Comparison of ENCODE assay signal across 9 cellular contexts in genomic region chr6:2900221-2900807, GRCh38. TPM values are rescaled to one million over a fixed set of nuclear protein-coding genes. Genes with fewer than 3 reads are reported as not detected.
DNase-seq lines count a peak whose midpoint lies in the region; ATAC-seq and TF ChIP-seq lines count a peak whose summit lies in the region.
"Had no signal": no experiment of that assay in that cellular context is flagged by ENCODE, and none has a peak within 500 bp of the region (broad histone marks: within the 10 kb centered on the region; RNA-seq: fewer than 3 reads in every experiment).

No MANE protein-coding gene starts in this region.

- H4K5ac ChIP-seq in H9 (ENCODE audit: insufficient read length, low read depth, low read length), result no peak overlapping the region

- peak overlapping the region; percentile 100 for H3K4me3 Mint-ChIP-seq in CD4-positive, alpha-beta T cell
- H3K4me3 Mint-ChIP-seq in H9 (peak overlapping the region in 1 of 2 experiments; percentile 95; a peak in 3 of 5 replicates), natural killer cell (peak overlapping the region; percentile 99)

- H4K91ac ChIP-seq in H9 (ENCODE audit: insufficient read length, low read depth, low read length), result no peak overlapping the region

- no peak overlapping the region for H2BK12ac ChIP-seq in H9 (ENCODE audit: insufficient read length, low read depth, low read length)

- intact Hi-C loops in CD4-positive, alpha-beta T cell (cut with DNase I, micrococcal nuclease), result loop anchor here in 1 of 2 experiments (5.0 kb wide), 1 partner anchor 157 kb away; no protein-coding TSS in a partner anchor
- intact Hi-C loops in natural killer cell (cut with micrococcal nuclease), result loop anchor here (5.0 kb wide), 1 partner anchor 42 kb away; no protein-coding TSS in a partner anchor

- H3K9me3 Mint-ChIP-seq in CD4-positive, alpha-beta T cell, result no peaks in the 10 kb centered on the region
- peaks cover 0 to 2% of the 10 kb centered on the region in 2 experiments; a peak in 1 of 5 replicates for H3K9me3 Mint-ChIP-seq in H9
- no peaks in the 10 kb centered on the region for H3K9me3 Mint-ChIP-seq in natural killer cell

- no peak overlapping the region for H3K56ac ChIP-seq in H9 (ENCODE audit: insufficient read length, low read depth, low read length)

- no peak for TF ChIP-seq CTCF in CD4-positive, alpha-beta T cell (IDR thresholded peaks at IDR 0.05)
- TF ChIP-seq CTCF in H9 (conservative IDR thresholded peaks at IDR 0.05) (no peak), cardiac fibroblast (IDR thresholded peaks at IDR 0.05; ENCODE audit: low read depth, low read length) (no peak), natural killer cell (IDR thresholded peaks at IDR 0.05) (no peak), GM13976 (IDR thresholded peaks at IDR 0.05; ENCODE audit: borderline replicate concordance, control extremely low read depth, extremely low read depth, insufficient read depth, missing control alignments) (no peak)

- H3K18ac ChIP-seq in H9 (ENCODE audit: insufficient read length, low read depth, low read length), result no peak overlapping the region

- ATAC-seq in CD4-positive, alpha-beta T cell (ENCODE audit: poor library complexity), result no peak
- no peak for ATAC-seq in natural killer cell
- no peak for ATAC-seq in HG03378 (IDR thresholded peaks at IDR 0.05; ENCODE audit: unreplicated experiment)

- no peak overlapping the region for H2AFZ ChIP-seq in H9 (ENCODE audit: low read length)

- H3K27me3 ChIP-seq in CD4-positive, alpha-beta T cell (ENCODE audit: control insufficient read depth, insufficient read depth, low read length), result no peaks in the 10 kb centered on the region
- no peaks in the 10 kb centered on the region for H3K27me3 ChIP-seq in H9 (ENCODE audit: insufficient read depth, low read length)

- CTCF ChIA-PET in CD4-positive, alpha-beta T cell (lab: Charles Lee), result interaction anchor here (1.2 to 3.2 kb wide), 5 partner anchors 9 to 54 kb away, joined by 3 to 12 read pairs (median 7); no protein-coding TSS in a partner anchor

- POLR2A ChIA-PET in CD4-positive, alpha-beta T cell (lab: Charles Lee), result interaction anchor here (0.7 to 4.2 kb wide), 13 partner anchors 11 to 90 kb away, joined by 3 to 24 read pairs (median 5); partner anchors contain the start of gene SERPINB1

- in situ Hi-C loops in GM13976 (cut with MboI; ENCODE audit: low sequenced_read_pairs, unreplicated experiment), result no loop called here

- H3K9ac ChIP-seq in H9 (ENCODE audit: extremely low read depth, insufficient read length, low read length), result no peak overlapping the region

- H3K27me3 Mint-ChIP-seq in CD4-positive, alpha-beta T cell, result no peaks in the 10 kb centered on the region
- no peaks in the 10 kb centered on the region for H3K27me3 Mint-ChIP-seq in H9 (ENCODE audit: low read depth)
- H3K27me3 Mint-ChIP-seq in natural killer cell (ENCODE audit: low read depth in 2 of 2), result no peaks in the 10 kb centered on the region

- no peak overlapping the region for H2BK5ac ChIP-seq in H9 (ENCODE audit: insufficient read length, low read length)

- DNase-seq in CD4-positive, alpha-beta T cell, result no peak
- DNase-seq in H9, result peak; percentile 22
- DNase-seq in cardiac fibroblast (ENCODE audit: low read depth in 2 of 2), result no peak
- DNase-seq in natural killer cell, result no peak
- DNase-seq in NCI-H526 (lab: John Stamatoyannopoulos, UW), result no peak
- DNase-seq in GM13976 (ENCODE audit: low spot score), result no peak
- DNase-seq in SHP77 (lab: John Stamatoyannopoulos, UW), result no peak
- DNase-seq: NCI-H2171 treated with DMSO at 0.1 percent for 48 hours had no signal

- no peak overlapping the region for H3K14ac ChIP-seq in H9 (ENCODE audit: insufficient read depth, low read length)

- peak overlapping the region; percentile 43 for H3K27ac ChIP-seq in CD4-positive, alpha-beta T cell (ENCODE audit: low read depth, low read length)
- H3K27ac ChIP-seq in H9 (ENCODE audit: insufficient read length, low read depth, low read length), result no peak overlapping the region

- peaks cover 62% of the 10 kb centered on the region for H3K4me1 Mint-ChIP-seq in CD4-positive, alpha-beta T cell (ENCODE audit: low read depth)
- H3K4me1 Mint-ChIP-seq in H9 (peaks cover 25 to 40% of the 10 kb centered on the region in 2 experiments), natural killer cell (peaks cover 57 to 59% of the 10 kb centered on the region in 2 donors)

- no peaks in the 10 kb centered on the region; the same call in 1 of the 2 replicates for H3K79me2 ChIP-seq in H9 (ENCODE audit: insufficient read depth, low read length)

- H3K4ac ChIP-seq in H9 (ENCODE audit: low read depth, low read length), result no peak overlapping the region

- no peak overlapping the region for H4K8ac ChIP-seq in H9 (replicated peaks; ENCODE audit: insufficient read length, low read depth, low read length)

- H3K9me3 ChIP-seq in CD4-positive, alpha-beta T cell (ENCODE audit: control insufficient read depth, low read length), result no peaks in the 10 kb centered on the region
- H3K9me3 ChIP-seq in H9 (ENCODE audit: control insufficient read depth, low read depth, low read length), result no peaks in the 10 kb centered on the region

- no peak overlapping the region for H3K4me2 ChIP-seq in H9 (ENCODE audit: insufficient read depth, insufficient read length, low read length)

- no peak overlapping the region for H2AK5ac ChIP-seq in H9 (ENCODE audit: insufficient read length, low read length)

- H2BK20ac ChIP-seq in H9 (ENCODE audit: low read depth, low read length, poor library complexity, severe bottlenecking), result no peak overlapping the region

- peak overlapping the region; percentile 99 for H3K27ac Mint-ChIP-seq in CD4-positive, alpha-beta T cell
- H3K27ac Mint-ChIP-seq in H9 (no peak overlapping the region), natural killer cell (peak overlapping the region; percentile 89 to 95)

- H2BK15ac ChIP-seq in H9 (ENCODE audit: low read depth, low read length), result no peak overlapping the region

- H3K79me1 ChIP-seq in H9 (ENCODE audit: insufficient read depth, low read depth, low read length, poor library complexity, severe bottlenecking), result peaks cover 3% of the 10 kb centered on the region

- H3K4me1 ChIP-seq in H9 (ENCODE audit: insufficient read depth, low read length), result peaks cover 4% of the 10 kb centered on the region; the same call in 1 of the 2 replicates

- H4K20me1 ChIP-seq in H9 (ENCODE audit: control insufficient read depth, insufficient read depth, insufficient read length), result no peaks in the 10 kb centered on the region

- peaks cover 3% of the 10 kb centered on the region for H3K23me2 ChIP-seq in H9 (ENCODE audit: insufficient read length, low read depth, low read length, poor library complexity, severe bottlenecking)

- H3K36me3 Mint-ChIP-seq in CD4-positive, alpha-beta T cell (ENCODE audit: low read depth), result peaks cover 73% of the 10 kb centered on the region
- H3K36me3 Mint-ChIP-seq in H9 (ENCODE audit: insufficient read depth in 1 of 3, low read depth in 3 of 3), result peaks cover 2 to 71% (median 40%) of the 10 kb centered on the region in 3 experiments; a peak in 6 of 7 replicates
- H3K36me3 Mint-ChIP-seq in natural killer cell, result peaks cover 18% of the 10 kb centered on the region

- H3K23ac ChIP-seq in H9 (ENCODE audit: insufficient read length, low read depth, low read length), result no peak overlapping the region

- H3T11ph ChIP-seq in H9 (ENCODE audit: low read length), result no peak overlapping the region

- H2BK120ac ChIP-seq in H9 (ENCODE audit: low read depth, low read length, poor library complexity, severe bottlenecking), result no peak overlapping the region

- peak overlapping the region; percentile 8 to 16 for H3K4me3 ChIP-seq in cardiac fibroblast (replicated peaks in 1 of 2; ENCODE audit: low read depth in 2 of 2, low read length in 2 of 2)

- WGBS in H9 (ENCODE audit: extremely low coverage, insufficient read length, low lambda C conversion rate), result 100% methylated on average over 1 of the region's 15 CpGs

RNA-seq across cellular contexts. Expression of gene SERPINB9, which starts 2.8 kb away (rescaled TPM):
- total RNA-seq in CD4-positive, alpha-beta T cell, result 10 to 100 TPM; 25.8 to 27.4 TPM
- total RNA-seq in H9 (2021) (382 and 390 TPM in 2 replicates), natural killer cell (10 to 100 TPM; 34.9 to 54.3 (median 47.3) TPM)

RNA-seq across cellular contexts. Expression of gene SERPINB1, which starts 58.7 kb away (rescaled TPM):
- 10 to 100 TPM; 58.3 to 58.4 TPM for total RNA-seq in CD4-positive, alpha-beta T cell
- total RNA-seq in H9 (2021) (18.4 and 20.5 TPM in 2 replicates), natural killer cell (10 to 100 TPM; 74.8 to 80.2 (median 78.1) TPM)

Comparison
In these comparisons a context has a peak if more than half of its experiments do, and no peak if none do; other contexts are left out.
1. H3K27ac Mint-ChIP-seq: peak in CD4-positive, alpha-beta T cell (single experiment) and natural killer cell (2 of 2); none in H9 (0 of 3).